Comparison of ENCODE assay signal across 21 cellular contexts in the genomic region with DNA sequence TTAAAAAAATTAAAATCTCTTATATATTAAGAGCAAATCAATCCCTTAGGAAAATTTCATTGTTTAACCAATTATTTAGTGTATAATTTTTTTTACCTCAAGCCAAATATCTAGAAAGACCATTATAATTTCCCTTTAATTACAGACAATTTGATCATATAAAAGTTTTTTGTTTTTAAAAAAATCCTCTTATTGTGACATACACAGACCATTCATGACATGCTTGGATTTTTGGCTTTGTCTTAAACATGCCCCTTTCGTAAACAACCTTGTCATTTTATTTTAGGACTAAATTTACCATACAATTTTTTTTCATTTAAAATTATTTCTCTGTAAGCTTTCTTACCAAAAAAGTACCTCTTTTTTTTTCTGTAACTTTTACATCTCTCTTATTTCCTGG. TPM values are rescaled to one million over a fixed set of nuclear protein-coding genes. Genes with fewer than 3 reads are reported as not detected.
DNase-seq lines count a peak whose midpoint lies in the region; ATAC-seq, FAIRE-seq and TF ChIP-seq lines count a peak whose summit lies in the region.
"Had no signal": no experiment of that assay in that cellular context is flagged by ENCODE, and none has a peak within 500 bp of the region (broad histone marks: within the 10 kb centered on the region; RNA-seq: fewer than 3 reads in every experiment).

No MANE protein-coding gene starts in this region.

- H3K4me3 ChIP-seq in GM23338 (no peak overlapping the region), iPS DF 6.9 (ENCODE audit: low read length) (no peak overlapping the region), esophagus squamous epithelium (no peak overlapping the region)
- H3K4me3 ChIP-seq: BLaER1 had no signal

- peaks cover 8% of the 10 kb centered on the region for H3K4me1 Mint-ChIP-seq in GM23338
- peaks cover 6% of the 10 kb centered on the region in 2 donors for H3K4me1 Mint-ChIP-seq in natural killer cell treated with Interleukin-12 subunit alpha and Interleukin-12 subunit beta and Interleukin-15 and Interleukin-18, amount 100 ng/mL, for 72 hours (ENCODE audit: low read depth in 2 of 2)

- ATAC-seq in GM23338: no peak
- no peak for ATAC-seq in HG02759 (IDR thresholded peaks at IDR 0.05; ENCODE audit: unreplicated experiment)
- ATAC-seq in natural killer cell treated with Interleukin-12 subunit alpha and Interleukin-12 subunit beta and Interleukin-15 and Interleukin-18, amount 100 ng/mL, for 72 hours: no peak

- FAIRE-seq in RCC 7860 (lab: Jason Lieb, UNC): peak; percentile 18
- FAIRE-seq: GM12892, GM19239 had no signal

- H2AFZ ChIP-seq in GM23338: no peak overlapping the region

- no peaks in the 10 kb centered on the region for H4K20me1 ChIP-seq in GM23338 (replicated peaks; ENCODE audit: insufficient read depth)
- H4K20me1 ChIP-seq: BLaER1 had no signal

- peaks cover 7% of the 10 kb centered on the region; the same call in 1 of the 2 replicates for H3K4me1 ChIP-seq in GM23338 (ENCODE audit: insufficient read depth)
- no peaks in the 10 kb centered on the region for H3K4me1 ChIP-seq in iPS DF 6.9 (ENCODE audit: control insufficient read depth, insufficient read depth, low read length)
- H3K4me1 ChIP-seq in esophagus squamous epithelium: peaks cover 0 to 17% (median 6%) of the 10 kb centered on the region in 3 donors
- H3K4me1 ChIP-seq: BLaER1 had no signal

- no peak for TF ChIP-seq CTCF in GM23338 (conservative IDR thresholded peaks at IDR 0.05; ENCODE audit: low read depth in 2 of 2)
- TF ChIP-seq CTCF in esophagus squamous epithelium (IDR thresholded peaks at IDR 0.05): no peak

- 0 out of 2 replicates have a peak, but pooled peaks cover 5% of the 10 kb centered on the region for H3K9me2 ChIP-seq in GM23338 (ENCODE audit: insufficient read depth)

- H3K27ac Mint-ChIP-seq in GM23338: no peak overlapping the region
- no peak overlapping the region for H3K27ac Mint-ChIP-seq in natural killer cell treated with Interleukin-12 subunit alpha and Interleukin-12 subunit beta and Interleukin-15 and Interleukin-18, amount 100 ng/mL, for 72 hours

- H3K9me3 Mint-ChIP-seq in GM23338: peaks cover 79% of the 10 kb centered on the region
- peaks cover 2% of the 10 kb centered on the region for H3K9me3 Mint-ChIP-seq in natural killer cell treated with Interleukin-12 subunit alpha and Interleukin-12 subunit beta and Interleukin-15 and Interleukin-18, amount 100 ng/mL, for 72 hours

- H3K4me3 Mint-ChIP-seq in GM23338: no peak overlapping the region
- no peak overlapping the region for H3K4me3 Mint-ChIP-seq in natural killer cell treated with Interleukin-12 subunit alpha and Interleukin-12 subunit beta and Interleukin-15 and Interleukin-18, amount 100 ng/mL, for 72 hours

- H3K4me2 ChIP-seq in GM23338: no peak overlapping the region
- H3K4me2 ChIP-seq: BLaER1 had no signal

- no peak for TF ChIP-seq POLR2A in esophagus squamous epithelium (IDR thresholded peaks at IDR 0.05)

- intact Hi-C loops in esophagus squamous epithelium (cut with DNase I): no loop called here

- DNase-seq in DMS53 (lab: John Stamatoyannopoulos, UW) (peak; percentile 73), DMS53 treated with DMSO at 0.1 percent for 48 hours (lab: John Stamatoyannopoulos, UW; ENCODE audit: unreplicated experiment) (no peak), GM23338 (ENCODE audit: low spot score) (peak; percentile 71), RCC 7860 (ENCODE audit: low spot score) (no peak), iPS DF 6.9 (ENCODE audit: low read depth, low spot score) (peak; percentile 9), esophagus squamous epithelium (lab: John Stamatoyannopoulos, UW) (no peak)
- DNase-seq in natural killer cell treated with Interleukin-12 subunit alpha and Interleukin-12 subunit beta and Interleukin-15 and Interleukin-18, amount 100 ng/mL, for 72 hours (ENCODE audit: low spot score): no peak
- DNase-seq: AML-193, Calu3, DMS 273 treated with DMSO at 0.1 percent for 48 hours, DMS79 treated with DMSO at 0.1 percent for 48 hours, EL, GDM1, HCEC 1CT had no signal

- H3K36me3 ChIP-seq in GM23338 (ENCODE audit: insufficient read depth) (no peaks in the 10 kb centered on the region; the same call in 1 of the 2 replicates), iPS DF 6.9 (ENCODE audit: control insufficient read depth, insufficient read depth, low read length) (no peaks in the 10 kb centered on the region), esophagus squamous epithelium (no peaks in the 10 kb centered on the region)
- H3K36me3 ChIP-seq: BLaER1 had no signal

- WGBS in iPS DF 6.9 (ENCODE audit: insufficient coverage, insufficient read length): no CpG with 5 or more reads among the region's 1 CpG
- 70 to 94% methylated on average over 1 of the region's 1 CpG for WGBS in esophagus squamous epithelium, 2 donors

- peaks cover 7% of the 10 kb centered on the region for H3K27me3 Mint-ChIP-seq in GM23338 (ENCODE audit: insufficient read depth, low read depth, poor library complexity)
- peaks cover 32 to 38% of the 10 kb centered on the region in 2 donors for H3K27me3 Mint-ChIP-seq in natural killer cell treated with Interleukin-12 subunit alpha and Interleukin-12 subunit beta and Interleukin-15 and Interleukin-18, amount 100 ng/mL, for 72 hours

- H3K79me2 ChIP-seq in GM23338 (replicated peaks; ENCODE audit: insufficient read depth): no peaks in the 10 kb centered on the region

- H3K27me3 ChIP-seq in GM23338 (ENCODE audit: insufficient read depth) (no peaks in the 10 kb centered on the region), iPS DF 6.9 (ENCODE audit: control insufficient read depth, insufficient read depth, low read length) (no peaks in the 10 kb centered on the region), esophagus squamous epithelium (no peaks in the 10 kb centered on the region)
- H3K27me3 ChIP-seq: BLaER1 had no signal

- H3K36me3 Mint-ChIP-seq in GM23338 (ENCODE audit: low read depth): peaks cover 30% of the 10 kb centered on the region
- no peaks in the 10 kb centered on the region for H3K36me3 Mint-ChIP-seq in natural killer cell treated with Interleukin-12 subunit alpha and Interleukin-12 subunit beta and Interleukin-15 and Interleukin-18, amount 100 ng/mL, for 72 hours

- no peaks in the 10 kb centered on the region for H3F3A ChIP-seq in GM23338 (replicated peaks; ENCODE audit: low read depth)

- peaks cover 3% of the 10 kb centered on the region for H3K9me3 ChIP-seq in iPS DF 6.9 (ENCODE audit: control insufficient read depth, insufficient read depth, low read length)
- H3K9me3 ChIP-seq in esophagus squamous epithelium: peaks cover 0 to 2% (median 0%) of the 10 kb centered on the region in 3 donors

- H3K27ac ChIP-seq in GM23338 (ENCODE audit: low read depth) (no peak overlapping the region), iPS DF 6.9 (ENCODE audit: low read length) (no peak overlapping the region), esophagus squamous epithelium (no peak overlapping the region)
- H3K27ac ChIP-seq: 22Rv1, BLaER1, HL-60 had no signal

TF ChIP-seq in GM23338, 12 proteins besides CTCF, POLR2A, EP300 and RAD21 (continues in another document):
- TF ChIP-seq ZNF331 (CRISPR knock-in tag; IDR thresholded peaks at IDR 0.05; ENCODE audit: low read depth): no peak

RNA-seq across cellular contexts. Expression of a gene that starts 14.2 kb away (rescaled TPM):
- total RNA-seq in GM23338 (2014; rRNA removed; shearing (Covaris generic)): 0.16 TPM in 1 of 2 replicates, not detected in the other
- not detected in 2 replicates for polyA plus RNA-seq in GM23338 (2016; fragmentation: Nextera tagmentation; extraction: Ambion mirVana)
- 100 to 1,000 TPM in 2 of 4 donors, 10 to 100 TPM in 2; 14.0 to 147 (median 109) TPM for total RNA-seq in esophagus squamous epithelium
- not detected for total RNA-seq in natural killer cell treated with Interleukin-12 subunit alpha and Interleukin-12 subunit beta and Interleukin-15 and Interleukin-18, amount 100 ng/mL, for 72 hours
- total RNA-seq: H4 had no signal

Comparison
In these comparisons a context has a peak if more than half of its experiments do, and no peak if none do; other contexts are left out.
1. DNase-seq: peak in DMS53 (single experiment), GM23338 (single experiment) and iPS DF 6.9 (single experiment); none in DMS53 treated with DMSO at 0.1 percent for 48 hours (single experiment), RCC 7860 (single experiment), esophagus squamous epithelium (single experiment) and natural killer cell treated with Interleukin-12 subunit alpha and Interleukin-12 subunit beta and Interleukin-15 and Interleukin-18, amount 100 ng/mL, for 72 hours (single experiment).
2. RNA of a gene that starts 14.2 kb away (total RNA-seq): 14.0 to 147 TPM in esophagus squamous epithelium; 0.16 TPM in GM23338 and not detected in natural killer cell treated with Interleukin-12 subunit alpha and Interleukin-12 subunit beta and Interleukin-15 and Interleukin-18, amount 100 ng/mL, for 72 hours; every median in the first group is over 10 times any median in the second.